Comparison of ENCODE assay signal across 21 cellular contexts in the genomic region with DNA sequence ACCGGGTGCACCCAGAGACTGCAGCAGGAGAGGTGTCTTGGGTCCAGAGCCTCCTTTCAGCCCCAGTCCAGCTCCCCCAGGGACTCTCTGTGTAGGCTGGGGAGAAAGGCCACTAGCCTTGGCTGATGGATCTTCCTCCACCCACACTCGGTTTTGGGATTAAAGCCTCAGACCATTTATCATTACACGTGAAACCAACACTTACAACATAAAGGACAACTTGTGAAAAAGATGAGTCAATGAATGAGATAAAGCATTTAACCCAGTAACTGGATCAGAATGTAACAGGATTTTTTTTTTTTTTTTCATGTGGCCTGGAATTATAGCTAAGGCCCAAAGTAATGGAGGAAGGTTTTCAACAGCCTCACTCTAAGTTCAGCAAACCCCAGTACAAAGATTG. TPM values are rescaled to one million over a fixed set of nuclear protein-coding genes. Genes with fewer than 3 reads are reported as not detected.
A peak's percentile ranks its signal among the peaks of the same experiment; 100 is the strongest.
DNase-seq lines count a peak whose midpoint lies in the region; ATAC-seq and TF ChIP-seq lines count a peak whose summit lies in the region.
"Had no signal": no experiment of that assay in that cellular context is flagged by ENCODE, and none has a peak within 500 bp of the region (broad histone marks: within the 10 kb centered on the region; RNA-seq: fewer than 3 reads in every experiment).

No MANE protein-coding gene starts in this region.

- H3K4me3 Mint-ChIP-seq in stimulated activated naive CD8-positive, alpha-beta T cell treated with anti-CD3 and anti-CD28 coated beads, Interleukin-15, amount 100 ng/mL, for 72 hours = no peak overlapping the region
- H3K4me3 Mint-ChIP-seq: CD14-positive monocyte; CD4-positive, alpha-beta memory T cell; HFFc6 had no signal

- TF ChIP-seq CTCF in choroid plexus epithelial cell (conservative IDR thresholded peaks at IDR 0.05; ENCODE audit: low read depth, low read length) (no peak), lung (IDR thresholded peaks at IDR 0.05; ENCODE audit: control extremely low read depth, extremely low read depth) (no peak)

- H3K27ac ChIP-seq in lung (ENCODE audit: low read depth in 1 of 2, low read length in 1 of 2) = no peak overlapping the region
- H3K27ac ChIP-seq: BLaER1 had no signal

- H3K4me3 ChIP-seq in choroid plexus epithelial cell (ENCODE audit: low read depth, low read length) (no peak overlapping the region), lung (no peak overlapping the region)
- H3K4me3 ChIP-seq: BLaER1 had no signal

- 84 to 89% methylated on average over 3 of the region's 3 CpGs for WGBS in lung, 2 donors

- H3K27me3 ChIP-seq in lung (ENCODE audit: control insufficient read depth, insufficient read depth) = no peaks in the 10 kb centered on the region
- H3K27me3 ChIP-seq: BLaER1 had no signal

- peak; percentile 8 for DNase-seq in stimulated activated naive CD8-positive, alpha-beta T cell treated with anti-CD3 and anti-CD28 coated beads, Interleukin-15, Interleukin-2, amounts not matched to agents 100 U/mL and 50 U/mL, for 24 hours
- no peak for DNase-seq in stimulated activated naive CD8-positive, alpha-beta T cell treated with anti-CD3 and anti-CD28 coated beads, Interleukin-15, amount 100 ng/mL, for 72 hours
- DNase-seq in choroid plexus epithelial cell (ENCODE audit: low read depth) (peak; percentile 5), lung (ENCODE audit: low spot score) (no peak)
- DNase-seq in activated CD8-positive, alpha-beta memory T cell treated with anti-CD3 and anti-CD28 coated beads, Interleukin-2, amount 50 U/mL, for 48 hours = no peak
- DNase-seq: 8988T; Calu3; CD4-positive, alpha-beta memory T cell; DMS79 treated with DMSO at 0.1 percent for 48 hours; GF-D8; GOT3; H7; HFFc6 had no signal

- H3K9me3 ChIP-seq in lung (ENCODE audit: control insufficient read depth in 2 of 2, insufficient read depth in 1 of 2, low read length in 1 of 2) = no peaks in the 10 kb centered on the region
- H3K9me3 ChIP-seq: BLaER1 had no signal

- H3K27me3 Mint-ChIP-seq in stimulated activated naive CD8-positive, alpha-beta T cell treated with anti-CD3 and anti-CD28 coated beads, Interleukin-15, amount 100 ng/mL, for 72 hours = no peaks in the 10 kb centered on the region
- H3K27me3 Mint-ChIP-seq: CD4-positive, alpha-beta memory T cell had no signal

- peak; percentile 24 for ATAC-seq in stimulated activated naive CD8-positive, alpha-beta T cell treated with anti-CD3 and anti-CD28 coated beads, Interleukin-15, Interleukin-2, amounts not matched to agents 100 U/mL and 50 U/mL, for 24 hours
- no peak for ATAC-seq in stimulated activated naive CD8-positive, alpha-beta T cell treated with anti-CD3 and anti-CD28 coated beads, Interleukin-15, amount 100 ng/mL, for 72 hours
- ATAC-seq in lung (ENCODE audit: insufficient read depth, low FRiP score) (peak; percentile 41), HG03521 (IDR thresholded peaks at IDR 0.05; ENCODE audit: unreplicated experiment) (no peak), HG03378 (IDR thresholded peaks at IDR 0.05; ENCODE audit: unreplicated experiment) (no peak)
- ATAC-seq: HCT116 had no signal

- H3K4me1 Mint-ChIP-seq in stimulated activated naive CD8-positive, alpha-beta T cell treated with anti-CD3 and anti-CD28 coated beads, Interleukin-15, amount 100 ng/mL, for 72 hours = peaks cover 40% of the 10 kb centered on the region
- H3K4me1 Mint-ChIP-seq: CD14-positive monocyte had no signal

- no peaks in the 10 kb centered on the region for H3K4me1 ChIP-seq in lung (ENCODE audit: control insufficient read depth in 2 of 2, insufficient read depth in 2 of 2, low read length in 2 of 2)
- H3K4me1 ChIP-seq: BLaER1 had no signal

- no peaks in the 10 kb centered on the region for H3K9me3 Mint-ChIP-seq in stimulated activated naive CD8-positive, alpha-beta T cell treated with anti-CD3 and anti-CD28 coated beads, Interleukin-15, amount 100 ng/mL, for 72 hours
- H3K9me3 Mint-ChIP-seq: CD14-positive monocyte; CD4-positive, alpha-beta memory T cell; HFFc6 had no signal

- H3K36me3 ChIP-seq in lung (ENCODE audit: control insufficient read depth in 2 of 2, insufficient read depth in 2 of 2, low read length in 2 of 2) = peaks cover 4 to 7% of the 10 kb centered on the region in 2 donors

- no peak overlapping the region for H3K27ac Mint-ChIP-seq in stimulated activated naive CD8-positive, alpha-beta T cell treated with anti-CD3 and anti-CD28 coated beads, Interleukin-15, amount 100 ng/mL, for 72 hours
- H3K27ac Mint-ChIP-seq: CD14-positive monocyte; CD4-positive, alpha-beta memory T cell; HFFc6 had no signal

RNA-seq across cellular contexts. Expression of a gene that starts 32.1 kb away (rescaled TPM):
- not detected for total RNA-seq in lung
- not detected for polyA plus RNA-seq in lung
- total RNA-seq: A673; Calu3; CD4-positive, alpha-beta memory T cell; H7; HFFc6; HT-29 had no signal
- polyA plus RNA-seq: AG04450; CD14-positive monocyte; CD4-positive, alpha-beta memory T cell had no signal

Comparison
In these comparisons a context has a peak if more than half of its experiments do, and no peak if none do; other contexts are left out.
1. ATAC-seq: peak in stimulated activated naive CD8-positive, alpha-beta T cell treated with anti-CD3 and anti-CD28 coated beads, Interleukin-15, Interleukin-2, amounts not matched to agents 100 U/mL and 50 U/mL, for 24 hours (single experiment) and lung (single experiment); none in stimulated activated naive CD8-positive, alpha-beta T cell treated with anti-CD3 and anti-CD28 coated beads, Interleukin-15, amount 100 ng/mL, for 72 hours (single experiment), HG03521 (single experiment) and HG03378 (single experiment).
2. DNase-seq: peak in stimulated activated naive CD8-positive, alpha-beta T cell treated with anti-CD3 and anti-CD28 coated beads, Interleukin-15, Interleukin-2, amounts not matched to agents 100 U/mL and 50 U/mL, for 24 hours (single experiment) and choroid plexus epithelial cell (single experiment); none in stimulated activated naive CD8-positive, alpha-beta T cell treated with anti-CD3 and anti-CD28 coated beads, Interleukin-15, amount 100 ng/mL, for 72 hours (0 of 2), lung (single experiment) and activated CD8-positive, alpha-beta memory T cell treated with anti-CD3 and anti-CD28 coated beads, Interleukin-2, amount 50 U/mL, for 48 hours (single experiment).